In the genomic region with DNA sequence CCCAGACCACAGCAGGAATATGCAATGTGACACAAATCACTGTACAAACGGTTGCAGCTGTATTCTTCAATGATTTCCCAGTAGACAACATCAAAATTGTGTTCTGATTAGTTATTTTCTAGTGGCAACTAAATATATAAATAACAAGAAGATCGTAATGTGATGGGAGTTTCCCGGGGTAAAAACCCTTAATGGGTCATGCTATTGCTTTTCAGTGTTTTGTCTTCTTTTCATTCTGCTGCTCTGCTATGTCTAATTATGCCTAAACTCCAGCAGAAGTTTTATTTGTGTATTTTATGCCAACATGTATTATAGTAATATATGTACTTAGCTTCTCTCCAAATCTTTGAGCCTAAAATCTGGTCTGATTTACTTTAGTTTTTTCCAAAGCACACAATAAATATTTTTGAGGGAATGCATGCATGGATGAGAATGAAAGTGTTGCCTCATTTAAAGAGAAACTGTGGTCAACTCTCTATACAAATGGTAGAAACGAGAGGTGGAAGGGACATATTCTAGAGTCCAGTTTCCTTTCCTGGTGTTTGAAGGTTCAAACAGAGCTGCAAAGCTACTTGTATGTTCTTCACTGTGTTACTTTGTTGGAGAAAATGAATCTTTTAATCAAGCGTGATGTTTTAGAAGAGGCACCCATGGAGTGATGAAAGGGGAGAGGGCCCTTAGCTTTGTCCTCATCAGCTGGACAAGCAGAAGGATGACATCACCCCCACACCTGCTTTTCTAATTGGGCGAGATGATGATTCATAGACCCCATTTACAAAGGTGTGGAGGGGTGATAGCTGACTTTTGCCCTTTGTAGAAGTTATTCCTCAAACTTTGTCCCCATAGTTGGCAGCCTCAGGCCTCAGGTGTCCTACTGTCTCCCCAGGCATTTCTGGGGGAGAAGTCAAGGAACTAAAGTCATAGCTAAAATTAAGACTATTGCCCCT, we compare ENCODE assay signal across 25 cellular contexts.
DNase-seq lines count a peak whose midpoint lies in the region; ATAC-seq, FAIRE-seq and TF ChIP-seq lines count a peak whose summit lies in the region.
"Had no signal": no experiment of that assay in that cellular context is flagged by ENCODE, and none has a peak within 500 bp of the region (broad histone marks: within the 10 kb centered on the region; RNA-seq: fewer than 3 reads in every experiment).

No MANE protein-coding gene starts in this region.

- no peaks in the 10 kb centered on the region for H3K4me1 Mint-ChIP-seq in T-helper 2 cell treated with Interferon-gamma antibody and Interleukin-4, amounts not matched to agents 5 μg/mL and 100 μg/mL, for 36 hours (ENCODE audit: low read depth)
- H3K4me1 Mint-ChIP-seq: IgD-negative memory B cell had no signal

- H3K27ac Mint-ChIP-seq in T-helper 2 cell treated with Interferon-gamma antibody and Interleukin-4, amounts not matched to agents 5 μg/mL and 100 μg/mL, for 36 hours, result no peak overlapping the region
- H3K27ac Mint-ChIP-seq: CD4-positive, alpha-beta T cell; IgD-negative memory B cell had no signal

- H3K9me3 Mint-ChIP-seq in T-helper 2 cell treated with Interferon-gamma antibody and Interleukin-4, amounts not matched to agents 5 μg/mL and 100 μg/mL, for 36 hours, result no peaks in the 10 kb centered on the region
- H3K9me3 Mint-ChIP-seq: CD4-positive, alpha-beta T cell had no signal

- TF ChIP-seq CTCF in mucosa of descending colon (IDR thresholded peaks at IDR 0.05), result no peak

- H3K36me3 ChIP-seq in mucosa of descending colon (ENCODE audit: low read depth), result no peaks in the 10 kb centered on the region
- H3K36me3 ChIP-seq: BLaER1 treated with 17β-estradiol and CSF1 and Interleukin-3, amounts not matched to agents 10 nM and 100 nM had no signal

- intact Hi-C loops in mucosa of descending colon (cut with DNase I, micrococcal nuclease), result no loop called here

- peak; percentile 17 for ATAC-seq in mucosa of descending colon
- ATAC-seq: A549 had no signal

- no peak for FAIRE-seq in urothelium cell line (lab: Jason Lieb, UNC)
- FAIRE-seq: A549, H1 had no signal

- no peaks in the 10 kb centered on the region for H3K36me3 Mint-ChIP-seq in T-helper 2 cell treated with Interferon-gamma antibody and Interleukin-4, amounts not matched to agents 5 μg/mL and 100 μg/mL, for 36 hours (ENCODE audit: low read depth)
- H3K36me3 Mint-ChIP-seq: IgD-negative memory B cell had no signal

- H3K27me3 Mint-ChIP-seq in T-helper 2 cell treated with Interferon-gamma antibody and Interleukin-4, amounts not matched to agents 5 μg/mL and 100 μg/mL, for 36 hours (ENCODE audit: low read depth), result peaks cover 3% of the 10 kb centered on the region
- H3K27me3 Mint-ChIP-seq: CD4-positive, alpha-beta T cell; IgD-negative memory B cell had no signal

- H3K4me3 ChIP-seq in mucosa of descending colon, result no peak overlapping the region
- H3K4me3 ChIP-seq: A549; BLaER1 treated with 17β-estradiol and CSF1 and Interleukin-3, amounts not matched to agents 10 nM and 100 nM had no signal

- H3K9me3 ChIP-seq in mucosa of descending colon, result no peaks in the 10 kb centered on the region
- H3K9me3 ChIP-seq: A549 had no signal

- DNase-seq in DMS53 (lab: John Stamatoyannopoulos, UW), result peak; percentile 66
- DNase-seq in DMS79 treated with DMSO at 0.1 percent for 48 hours (lab: John Stamatoyannopoulos, UW), result peak; percentile 18
- DNase-seq in SHP77 (lab: John Stamatoyannopoulos, UW), result peak; percentile 19 to 21
- no peak for DNase-seq in mucosa of descending colon
- DNase-seq in NCI-H2196 treated with DMSO at 0.1 percent for 48 hours (lab: John Stamatoyannopoulos, UW; ENCODE audit: unreplicated experiment), result no peak
- DNase-seq in T-helper 2 cell treated with Interferon-gamma antibody and Interleukin-4, amounts not matched to agents 5 μg/mL and 100 μg/mL, for 36 hours (ENCODE audit: low spot score), result no peak
- DNase-seq in urothelium cell line (ENCODE audit: low spot score), result no peak
- DNase-seq: AML-193; CD4-positive, alpha-beta T cell; COR-L47; DND-41; HCEC 1CT; MM.1S; NCI-H187; NCI-H2081 treated with DMSO at 0.1 percent for 48 hours; NCI-H2171; NCI-H524 treated with DMSO at 0.1 percent for 48 hours; NCI-H82; Right ventricle myocardium superior; RPMI8226; T-helper 1 cell had no signal

- no peak overlapping the region for H3K4me3 Mint-ChIP-seq in T-helper 2 cell treated with Interferon-gamma antibody and Interleukin-4, amounts not matched to agents 5 μg/mL and 100 μg/mL, for 36 hours
- H3K4me3 Mint-ChIP-seq: CD4-positive, alpha-beta T cell; IgD-negative memory B cell had no signal

- H3K4me1 ChIP-seq in mucosa of descending colon (ENCODE audit: low read depth), result peaks cover 8% of the 10 kb centered on the region
- H3K4me1 ChIP-seq: A549; BLaER1 treated with 17β-estradiol and CSF1 and Interleukin-3, amounts not matched to agents 10 nM and 100 nM had no signal

Comparison
In these comparisons a context has a peak if more than half of its experiments do, and no peak if none do; other contexts are left out.
1. DNase-seq: peak in DMS53 (single experiment), DMS79 treated with DMSO at 0.1 percent for 48 hours (single experiment) and SHP77 (2 of 2); none in mucosa of descending colon (0 of 3), NCI-H2196 treated with DMSO at 0.1 percent for 48 hours (single experiment), T-helper 2 cell treated with Interferon-gamma antibody and Interleukin-4, amounts not matched to agents 5 μg/mL and 100 μg/mL, for 36 hours (single experiment) and urothelium cell line (single experiment).